Comparison of ENCODE assay signal across 24 cellular contexts in genomic region chr6:101435028-101435427, GRCh38. TPM values are rescaled to one million over a fixed set of nuclear protein-coding genes. Genes with fewer than 3 reads are reported as not detected.
A peak's percentile ranks its signal among the peaks of the same experiment; 100 is the strongest.
DNase-seq lines count a peak whose midpoint lies in the region; ATAC-seq and TF ChIP-seq lines count a peak whose summit lies in the region.
"Had no signal": no experiment of that assay in that cellular context is flagged by ENCODE, and none has a peak within 500 bp of the region (broad histone marks: within the 10 kb centered on the region; RNA-seq: fewer than 3 reads in every experiment).

No MANE protein-coding gene starts in this region.

- ATAC-seq in esophagus mucosa (peak; percentile 76), left cardiac atrium (no peak)
- ATAC-seq: A549, GM12878 had no signal

- no peaks in the 10 kb centered on the region for H3K9me3 ChIP-seq in vagina
- H3K9me3 ChIP-seq: A549; BE2C; BLaER1 treated with 17β-estradiol and CSF1 and Interleukin-3, amounts not matched to agents 10 nM and 100 nM had no signal

- H3K27ac ChIP-seq in vagina, result no peak overlapping the region
- H3K27ac ChIP-seq: A549; BLaER1 treated with 17β-estradiol and CSF1 and Interleukin-3, amounts not matched to agents 10 nM and 100 nM had no signal

- no peak for TF ChIP-seq POLR2A in vagina (IDR thresholded peaks at IDR 0.05)

- TF ChIP-seq CTCF in vagina (IDR thresholded peaks at IDR 0.05), result no peak

- H3K36me3 ChIP-seq in vagina, result no peaks in the 10 kb centered on the region
- H3K36me3 ChIP-seq: BLaER1 treated with 17β-estradiol and CSF1 and Interleukin-3, amounts not matched to agents 10 nM and 100 nM had no signal

- H3K4me1 ChIP-seq in vagina, result no peaks in the 10 kb centered on the region
- H3K4me1 ChIP-seq: A549; BLaER1 treated with 17β-estradiol and CSF1 and Interleukin-3, amounts not matched to agents 10 nM and 100 nM had no signal

- H3K27me3 ChIP-seq in vagina, result no peaks in the 10 kb centered on the region
- H3K27me3 ChIP-seq: BE2C; BLaER1 treated with 17β-estradiol and CSF1 and Interleukin-3, amounts not matched to agents 10 nM and 100 nM had no signal

- DNase-seq in Caki2 (ENCODE audit: low read depth) (peak; percentile 14), LHCN-M2 (ENCODE audit: low read depth) (peak; percentile 14), RKO (ENCODE audit: low spot score) (peak; percentile 7), NCI-H2029 treated with DMSO at 0.1 percent for 48 hours (lab: John Stamatoyannopoulos, UW) (no peak), left cardiac atrium (no peak), vagina (ENCODE audit: extremely low spot score in 2 of 2) (no peak)
- no peak for DNase-seq in activated CD4-positive, alpha-beta T cell treated with anti-CD3 and anti-CD28 coated beads, Interleukin-2, amount 50 U/mL, for 1 hour
- DNase-seq: 8988T; ACHN; AML-193; BE2C; Calu3; CD4-positive, alpha-beta T cell; CD8-positive, alpha-beta memory T cell; DMS79; EL; GDM1; H7; HCEC 1CT had no signal

- intact Hi-C loops in left cardiac atrium (cut with DNase I) (no loop called here), vagina (cut with DNase I) (no loop called here)

- in situ Hi-C loops in Caki2 (cut with HindIII; ENCODE audit: low pct_unique_long_range_greater_than_20kb, low sequenced_read_pairs), result no loop called here

- H3K4me3 ChIP-seq in vagina, result no peak overlapping the region
- H3K4me3 ChIP-seq: A549; BLaER1 treated with 17β-estradiol and CSF1 and Interleukin-3, amounts not matched to agents 10 nM and 100 nM; GM12878 had no signal

RNA-seq across cellular contexts. Expression of gene GRIK2, which starts 41.5 kb away (rescaled TPM):
- total RNA-seq in Caki2 (2014; rRNA removed; shearing (Covaris generic); ENCODE audit: low replicate concordance), result 0.03 TPM in 1 of 2 replicates, not detected in the other
- total RNA-seq in LHCN-M2 (2014; rRNA removed), result 2.9 and 6.2 TPM in 2 replicates
- polyA plus RNA-seq in LHCN-M2 (2012), result 6.4 TPM
- 0.44 TPM for total RNA-seq in esophagus mucosa
- 10 to 100 TPM in 1 of 2 donors, 1 to 10 TPM in 1; 5.0 to 12.6 TPM for total RNA-seq in left cardiac atrium
- 8.8 TPM for total RNA-seq in vagina
- total RNA-seq: CD4-positive, alpha-beta T cell; CD8-positive, alpha-beta memory T cell; GM12878 had no signal
- polyA plus RNA-seq: CD14-positive monocyte; CD8-positive, alpha-beta memory T cell; GM12878 had no signal

Comparison
In these comparisons a context has a peak if more than half of its experiments do, and no peak if none do; other contexts are left out.
1. DNase-seq: peak in Caki2 (single experiment), LHCN-M2 (single experiment) and RKO (single experiment); none in activated CD4-positive, alpha-beta T cell treated with anti-CD3 and anti-CD28 coated beads, Interleukin-2, amount 50 U/mL, for 1 hour (single experiment), NCI-H2029 treated with DMSO at 0.1 percent for 48 hours (single experiment), left cardiac atrium (single experiment) and vagina (0 of 2).